ENCODE assay signal across 1 cellular context in the genomic region with DNA sequence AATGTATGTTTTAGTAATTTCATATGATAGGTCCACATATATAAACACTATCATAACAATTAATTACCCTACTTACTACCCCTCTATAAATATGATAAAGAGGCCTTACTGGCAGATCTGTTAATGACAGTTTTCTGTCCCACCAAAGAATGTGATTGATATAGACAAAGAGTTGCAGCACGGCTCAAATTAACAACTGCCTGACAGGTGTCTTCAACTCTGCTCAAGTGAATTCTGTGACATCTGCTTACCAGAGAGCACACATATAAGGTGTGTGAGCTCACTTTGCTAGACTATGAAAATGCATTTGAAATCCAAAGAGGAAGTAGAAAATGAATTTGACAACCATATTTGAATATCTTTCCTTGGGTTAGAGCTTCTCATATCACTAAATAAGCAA.
TF ChIP-seq lines count a peak whose summit lies in the region.

No MANE protein-coding gene starts in this region.

TF ChIP-seq in IMR-90, 13 proteins besides CTCF, POLR2A, EP300 and RAD21 (continued from another document):
- TF ChIP-seq MAFK (IDR thresholded peaks at IDR 0.05; ENCODE audit: low read depth, low read length) (no peak), FOS (IDR thresholded peaks at IDR 0.05; ENCODE audit: low read depth, low read length) (no peak), CHD1 (IDR thresholded peaks at IDR 0.05; ENCODE audit: low read depth, low read length) (no peak)
